ENCODE assay signal across 33 cellular contexts in the genomic region with DNA sequence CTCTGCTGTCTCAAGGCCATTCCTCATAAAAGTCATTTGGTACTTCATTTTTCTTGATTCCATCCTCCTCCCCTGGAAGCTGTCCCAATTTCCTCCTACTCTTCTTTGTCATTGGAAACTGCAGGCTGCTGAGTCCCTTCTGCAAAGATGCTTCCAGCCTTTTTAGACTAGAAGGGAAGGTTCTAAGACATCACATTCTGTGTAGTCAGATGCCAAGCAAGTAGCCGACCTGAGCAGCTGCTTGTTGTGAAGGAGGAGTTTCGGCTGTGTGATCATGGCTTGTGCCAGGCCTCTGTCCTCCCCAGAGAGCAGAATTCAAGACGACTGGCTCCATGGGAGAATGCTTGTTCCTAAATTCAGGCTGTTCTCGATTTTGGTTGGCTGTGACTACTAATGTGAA. TPM values are rescaled to one million over a fixed set of nuclear protein-coding genes. Genes with fewer than 3 reads are reported as not detected.
"Had no signal": no experiment of that assay in that cellular context is flagged by ENCODE, and none has a peak within 500 bp of the region (broad histone marks: within the 10 kb centered on the region; RNA-seq: fewer than 3 reads in every experiment).

No MANE protein-coding gene starts in this region.

- H3K36me3 ChIP-seq: ovary had no signal

- H3K27ac ChIP-seq: brain microvascular endothelial cell, esophagus squamous epithelium, heart right ventricle, left lung, lower lobe of right lung, neutrophil, ovary, psoas muscle, sigmoid colon, tibial nerve, VCaP had no signal

- ATAC-seq: heart right ventricle; left lung; lower lobe of right lung; mucosa of descending colon; natural killer cell treated with Interleukin-12 subunit alpha and Interleukin-12 subunit beta and Interleukin-15 and Interleukin-18, amount 100 ng/mL, for 72 hours; psoas muscle; stimulated activated effector memory CD8-positive, alpha-beta T cell treated with anti-CD3 and anti-CD28 coated beads, Interleukin-12 subunit alpha, Interleukin-12 subunit beta, amount 100 ng/mL, for 72 hours; stimulated activated naive CD8-positive, alpha-beta T cell treated with anti-CD3 and anti-CD28 coated beads, Interleukin-15, amount 100 ng/mL, for 72 hours had no signal

- H3K4me3 Mint-ChIP-seq: activated naive CD8-positive, alpha-beta T cell; dendritic cell treated with granulocyte-macrophage colony-stimulating factor and Interleukin-4, amounts not matched to agents 40 ng/mL and 50 ng/mL, for 4 days; natural killer cell treated with Interleukin-12 subunit alpha and Interleukin-12 subunit beta and Interleukin-15 and Interleukin-18, amount 100 ng/mL, for 72 hours; stimulated activated effector memory CD8-positive, alpha-beta T cell treated with anti-CD3 and anti-CD28 coated beads, Interleukin-12 subunit alpha, Interleukin-12 subunit beta, amount 100 ng/mL, for 72 hours; stimulated activated naive CD8-positive, alpha-beta T cell treated with anti-CD3 and anti-CD28 coated beads, Interleukin-15, amount 100 ng/mL, for 72 hours; T-helper 1 cell treated with Interleukin-12 subunit alpha and Interleukin-12 subunit beta and Interleukin-4 antibody, amounts not matched to agents 30 μg/mL and 1 μg/mL, for 36 hours had no signal

- H3K27me3 ChIP-seq: brain microvascular endothelial cell, esophagus squamous epithelium, heart right ventricle, left lung, neutrophil, ovary, sigmoid colon, tibial nerve had no signal

- H3K4me1 ChIP-seq: esophagus squamous epithelium, heart right ventricle, left lung, lower lobe of right lung, psoas muscle, sigmoid colon, tibial nerve had no signal

- H3K9me3 Mint-ChIP-seq: dendritic cell treated with granulocyte-macrophage colony-stimulating factor and Interleukin-4, amounts not matched to agents 40 ng/mL and 50 ng/mL, for 4 days; natural killer cell treated with Interleukin-12 subunit alpha and Interleukin-12 subunit beta and Interleukin-15 and Interleukin-18, amount 100 ng/mL, for 72 hours; stimulated activated effector memory CD8-positive, alpha-beta T cell treated with anti-CD3 and anti-CD28 coated beads, Interleukin-12 subunit alpha, Interleukin-12 subunit beta, amount 100 ng/mL, for 72 hours; stimulated activated naive CD8-positive, alpha-beta T cell treated with anti-CD3 and anti-CD28 coated beads, Interleukin-15, amount 100 ng/mL, for 72 hours; T-helper 1 cell treated with Interleukin-12 subunit alpha and Interleukin-12 subunit beta and Interleukin-4 antibody, amounts not matched to agents 30 μg/mL and 1 μg/mL, for 36 hours had no signal

- H3K27me3 Mint-ChIP-seq: activated naive CD8-positive, alpha-beta T cell; dendritic cell treated with granulocyte-macrophage colony-stimulating factor and Interleukin-4, amounts not matched to agents 40 ng/mL and 50 ng/mL, for 4 days; natural killer cell treated with Interleukin-12 subunit alpha and Interleukin-12 subunit beta and Interleukin-15 and Interleukin-18, amount 100 ng/mL, for 72 hours; stimulated activated naive CD8-positive, alpha-beta T cell treated with anti-CD3 and anti-CD28 coated beads, Interleukin-15, amount 100 ng/mL, for 72 hours had no signal

- H3K9me3 ChIP-seq: esophagus squamous epithelium, heart right ventricle, left lung, lower lobe of right lung, mucosa of descending colon, neutrophil, ovary, psoas muscle, sigmoid colon, tibial nerve had no signal

- DNase-seq: activated CD4-positive, alpha-beta T cell treated with anti-CD3 and anti-CD28 coated beads for 48 hours; activated CD4-positive, alpha-beta T cell treated with anti-CD3 and anti-CD28 coated beads, Interleukin-2, amount 50 U/mL, for 48 hours; activated CD8-positive, alpha-beta memory T cell treated with anti-CD3 and anti-CD28 coated beads, Interleukin-2, amount 50 U/mL, for 48 hours; activated effector memory CD4-positive, alpha-beta T cell treated with Interleukin-2 at 50 U/mL for 16 hours; activated naive CD4-positive, alpha-beta T cell treated with Interleukin-2 at 50 U/mL for 16 hours; brain microvascular endothelial cell; effector CD4-positive, alpha-beta T cell; esophagus squamous epithelium; foreskin melanocyte; heart right ventricle; kidney glomerular epithelial cell; left lung; lower lobe of right lung; mesendoderm; mucosa of descending colon; ovary; psoas muscle; sigmoid colon; small intestine; stimulated activated CD4-positive, alpha-beta T cell treated with anti-CD3 and anti-CD28 coated beads, Interleukin-4, amount 100 ng/mL, for 24 hours; stimulated activated naive CD8-positive, alpha-beta T cell treated with anti-CD3 and anti-CD28 coated beads, Interleukin-15, amount 100 ng/mL, for 72 hours; SW 1271; T-helper 9 cell had no signal

- H3K27ac Mint-ChIP-seq: activated naive CD8-positive, alpha-beta T cell; dendritic cell treated with granulocyte-macrophage colony-stimulating factor and Interleukin-4, amounts not matched to agents 40 ng/mL and 50 ng/mL, for 4 days; natural killer cell treated with Interleukin-12 subunit alpha and Interleukin-12 subunit beta and Interleukin-15 and Interleukin-18, amount 100 ng/mL, for 72 hours; stimulated activated effector memory CD8-positive, alpha-beta T cell treated with anti-CD3 and anti-CD28 coated beads, Interleukin-12 subunit alpha, Interleukin-12 subunit beta, amount 100 ng/mL, for 72 hours; stimulated activated naive CD8-positive, alpha-beta T cell treated with anti-CD3 and anti-CD28 coated beads, Interleukin-15, amount 100 ng/mL, for 72 hours; T-helper 1 cell treated with Interleukin-12 subunit alpha and Interleukin-12 subunit beta and Interleukin-4 antibody, amounts not matched to agents 30 μg/mL and 1 μg/mL, for 36 hours had no signal

- H3K4me3 ChIP-seq: esophagus squamous epithelium, heart right ventricle, left lung, lower lobe of right lung, mucosa of descending colon, ovary, psoas muscle, sigmoid colon, tibial nerve had no signal

- H3K4me1 Mint-ChIP-seq: stimulated activated effector memory CD8-positive, alpha-beta T cell treated with anti-CD3 and anti-CD28 coated beads, Interleukin-12 subunit alpha, Interleukin-12 subunit beta, amount 100 ng/mL, for 72 hours; stimulated activated naive CD8-positive, alpha-beta T cell treated with anti-CD3 and anti-CD28 coated beads, Interleukin-15, amount 100 ng/mL, for 72 hours had no signal

RNA-seq across cellular contexts. Expression of gene KSR2, which starts 56.4 kb away (rescaled TPM):
- total RNA-seq: cardiac septum; myocyte; natural killer cell treated with Interleukin-12 subunit alpha and Interleukin-12 subunit beta and Interleukin-15 and Interleukin-18, amount 100 ng/mL, for 72 hours had no signal
- polyA plus RNA-seq: heart right ventricle, ovary had no signal
